In the genomic region with DNA sequence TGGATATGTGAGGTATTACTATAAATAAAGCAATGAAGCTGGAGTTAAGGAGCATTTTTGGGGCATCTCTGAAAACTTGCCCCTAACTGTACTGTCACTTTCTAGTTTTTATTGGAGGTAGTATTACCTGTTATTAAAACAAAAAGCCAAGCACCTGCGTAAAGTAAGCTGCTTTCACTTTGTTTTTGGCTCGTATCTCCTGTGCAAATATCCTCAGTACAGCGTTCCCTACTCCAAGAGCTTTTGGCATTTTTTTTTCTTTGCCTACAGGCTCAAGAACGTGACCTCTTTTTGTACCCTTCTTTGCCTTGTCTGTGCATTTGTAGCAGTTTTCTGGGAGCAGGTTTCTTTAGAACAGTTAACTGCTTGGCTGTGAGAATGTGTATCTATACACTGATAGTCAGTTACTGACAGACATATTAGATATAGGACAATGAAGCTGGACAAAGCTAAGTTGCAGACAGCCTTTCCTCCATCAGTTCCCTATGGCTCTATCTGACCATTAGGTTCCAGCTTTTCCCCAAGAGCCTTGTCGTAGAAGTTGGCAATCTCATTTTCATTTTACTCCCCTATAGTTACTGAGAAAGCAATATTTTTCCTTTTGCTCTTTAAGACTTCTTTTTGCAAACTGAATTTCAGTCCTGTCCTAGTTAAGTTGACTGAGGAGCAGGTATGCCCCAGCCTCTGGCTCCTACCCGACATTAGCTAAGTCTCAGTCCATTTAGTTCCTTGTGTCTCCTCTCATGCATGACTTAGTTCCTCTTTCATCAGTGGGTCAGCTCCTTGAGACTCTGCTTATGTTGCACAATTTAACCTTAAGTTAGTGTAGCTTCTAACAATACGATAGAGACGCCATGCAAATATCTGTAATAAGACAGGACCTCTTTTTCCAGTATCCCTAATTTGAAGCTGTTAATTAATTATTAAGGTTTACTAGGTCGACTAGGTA, we compare ENCODE assay signal across 9 cellular contexts. TPM values are rescaled to one million over a fixed set of nuclear protein-coding genes. Genes with fewer than 3 reads are reported as not detected.
DNase-seq lines count a peak whose midpoint lies in the region; ATAC-seq and TF ChIP-seq lines count a peak whose summit lies in the region.
"Had no signal": no experiment of that assay in that cellular context is flagged by ENCODE, and none has a peak within 500 bp of the region (broad histone marks: within the 10 kb centered on the region; RNA-seq: fewer than 3 reads in every experiment).

No MANE protein-coding gene starts in this region.

- DNase-seq in GM12865 (ENCODE audit: low read depth): peak; percentile 65
- DNase-seq in germinal center (ENCODE audit: low spot score): peak; percentile 50
- no peak for DNase-seq in islet precursor cell
- DNase-seq in NCI-H2171 (lab: John Stamatoyannopoulos, UW): no peak
- no peak for DNase-seq in ureter (ENCODE audit: low spot score)
- no peak for DNase-seq in GM03348 (ENCODE audit: low spot score)
- DNase-seq: NCI-H146 had no signal

- no peak for TF ChIP-seq CTCF in GM12865 (IDR thresholded peaks at IDR 0.05; ENCODE audit: insufficient read depth, low read depth, low read length, missing control alignments)

- ATAC-seq in GM21447 (IDR thresholded peaks at IDR 0.05; ENCODE audit: unreplicated experiment): peak; percentile 100
- peak; percentile 100 for ATAC-seq in HG03442 (IDR thresholded peaks at IDR 0.05; ENCODE audit: unreplicated experiment)

- no peak overlapping the region for H3K4me3 ChIP-seq in GM12865 (ENCODE audit: low read depth, low read length)

RNA-seq across cellular contexts. Expression of a gene that starts 15.3 kb away (rescaled TPM):
- 27.6 TPM for total RNA-seq in ureter

Comparison
In these comparisons a context has a peak if more than half of its experiments do, and no peak if none do; other contexts are left out.
1. DNase-seq: peak in GM12865 (single experiment) and germinal center (single experiment); none in islet precursor cell (single experiment), NCI-H2171 (single experiment), ureter (single experiment) and GM03348 (single experiment).